ENCODE assay signal across 9 cellular contexts in the genomic region with DNA sequence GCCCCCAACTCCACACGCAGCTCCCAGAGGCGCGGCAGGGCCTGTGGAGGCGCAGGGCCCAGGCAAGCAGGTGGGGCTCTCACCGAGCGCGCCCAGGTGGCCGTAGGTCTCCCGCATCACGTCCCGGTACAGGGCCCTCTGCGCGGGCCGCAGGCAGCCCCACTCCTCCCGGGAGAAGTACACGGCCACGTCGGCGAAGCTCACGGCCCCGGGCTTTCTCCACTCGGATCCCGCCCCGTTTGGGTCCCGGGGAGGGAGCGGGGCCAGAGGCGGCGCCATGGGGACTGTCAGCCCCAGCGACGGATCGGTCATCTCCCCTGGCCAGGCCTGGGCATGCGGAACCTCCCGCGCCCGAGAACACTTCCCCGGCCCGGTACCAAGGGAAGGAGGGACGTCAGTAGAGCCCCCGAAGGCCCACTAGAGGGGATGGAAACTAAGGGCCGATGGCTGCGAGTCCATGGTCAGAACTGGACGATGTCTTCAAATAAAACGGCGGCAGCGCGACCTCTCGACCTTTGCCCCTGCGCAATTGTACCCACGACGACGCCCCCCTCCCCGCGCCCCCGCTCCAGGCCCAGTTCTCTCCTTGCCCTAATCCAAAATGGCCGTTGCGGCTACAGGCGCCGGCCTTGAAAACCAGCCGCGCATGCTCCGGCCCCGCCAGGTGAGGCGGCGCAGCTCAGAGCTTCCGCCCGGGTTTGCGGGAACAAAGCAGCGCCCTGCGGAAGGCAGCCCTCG. TPM values are rescaled to one million over a fixed set of nuclear protein-coding genes. Genes with fewer than 3 reads are reported as not detected.
DNase-seq lines count a peak whose midpoint lies in the region; ATAC-seq and FAIRE-seq lines count a peak whose summit lies in the region.
"Had no signal": no experiment of that assay in that cellular context is flagged by ENCODE, and none has a peak within 500 bp of the region (broad histone marks: within the 10 kb centered on the region; RNA-seq: fewer than 3 reads in every experiment).

A gene (minus strand): TSS at position 491 of the 738 bp plus-strand sequence. CDS start 179 bp downstream, at position 312.

- peak within 1 kb of the TSS; percentile 83 for H4K8ac ChIP-seq in mesendoderm (ENCODE audit: low read depth, low read length)

- DNase-seq in HTR-8/SVneo (ENCODE audit: insufficient read length, low spot score) (peak; percentile 89), NOMO-1 treated with DMSO at 0.1 percent for 48 hours (lab: John Stamatoyannopoulos, UW; ENCODE audit: unreplicated experiment) (peak; percentile 71), mesendoderm (peak; percentile 94)
- DNase-seq in activated CD8-positive, alpha-beta memory T cell treated with anti-CD3 and anti-CD28 coated beads for 48 hours (ENCODE audit: low read depth in 2 of 3, low spot score in 2 of 3): peak; percentile 75 to 82 (median 79)
- DNase-seq in effector memory CD4-positive, alpha-beta T cell: peak; percentile 81 to 87 (median 85)
- peak; percentile 87 for DNase-seq in stimulated activated CD8-positive, alpha-beta memory T cell treated with anti-CD3 and anti-CD28 coated beads, Interleukin-12 subunit alpha, Interleukin-12 subunit beta, amount 100 ng/mL, for 4 hours (ENCODE audit: low read depth)

- peak within 1 kb of the TSS; percentile 83 to 97 (median 93) for H3K4me2 ChIP-seq in BLaER1 treated with 17β-estradiol and CSF1 and Interleukin-3, amounts not matched to agents 10 nM and 100 nM
- peak within 1 kb of the TSS; percentile 90 for H3K4me2 ChIP-seq in mesendoderm (ENCODE audit: low read length)

- H2BK15ac ChIP-seq in mesendoderm (replicated peaks; ENCODE audit: low read depth): no peak within 1 kb of the TSS

- H3K79me1 ChIP-seq in mesendoderm (ENCODE audit: low read length): peaks cover 2% of the 10 kb centered on the region

- H3K9ac ChIP-seq in BLaER1 treated with 17β-estradiol and CSF1 and Interleukin-3, amounts not matched to agents 10 nM and 100 nM: peak within 1 kb of the TSS; percentile 84 to 97 (median 92)
- H3K9ac ChIP-seq in mesendoderm (ENCODE audit: low read length): peak within 1 kb of the TSS; percentile 93

- peak within 1 kb of the TSS; percentile 88 to 97 (median 93) for H3K27ac ChIP-seq in BLaER1 treated with 17β-estradiol and CSF1 and Interleukin-3, amounts not matched to agents 10 nM and 100 nM
- peak within 1 kb of the TSS; percentile 94 for H3K27ac ChIP-seq in effector memory CD4-positive, alpha-beta T cell (ENCODE audit: insufficient read depth, low read length, poor library complexity, severe bottlenecking)
- peak within 1 kb of the TSS; percentile 85 for H3K27ac ChIP-seq in mesendoderm (ENCODE audit: low read depth, low read length)

- H2BK5ac ChIP-seq in mesendoderm (ENCODE audit: low read length): peak within 1 kb of the TSS; percentile 96

- no peaks in the 10 kb centered on the region for H3K27me3 ChIP-seq in BLaER1 treated with 17β-estradiol and CSF1 and Interleukin-3, amounts not matched to agents 10 nM and 100 nM
- H3K27me3 ChIP-seq in effector memory CD4-positive, alpha-beta T cell (replicated peaks; ENCODE audit: control insufficient read depth, insufficient read depth, low read length, poor library complexity, severe bottlenecking): no peaks in the 10 kb centered on the region
- H3K27me3 ChIP-seq in mesendoderm (ENCODE audit: insufficient read depth, low read length, poor library complexity): no peaks in the 10 kb centered on the region

- H3K4me1 ChIP-seq in BLaER1 treated with 17β-estradiol and CSF1 and Interleukin-3, amounts not matched to agents 10 nM and 100 nM: peaks cover 31 to 61% (median 53%) of the 10 kb centered on the region in 10 experiments
- peaks cover 22% of the 10 kb centered on the region for H3K4me1 ChIP-seq in effector memory CD4-positive, alpha-beta T cell (ENCODE audit: control insufficient read depth, insufficient read depth, low read length, poor library complexity, severe bottlenecking)
- H3K4me1 ChIP-seq in mesendoderm (ENCODE audit: control insufficient read depth, low read depth, low read length): no peaks in the 10 kb centered on the region

- peak within 1 kb of the TSS; percentile 65 to 89 (median 75) for H3K4me3 ChIP-seq in BLaER1 treated with 17β-estradiol and CSF1 and Interleukin-3, amounts not matched to agents 10 nM and 100 nM
- H3K4me3 ChIP-seq in effector memory CD4-positive, alpha-beta T cell (ENCODE audit: insufficient read depth, low read depth, low read length, poor library complexity, severe bottlenecking): peak within 1 kb of the TSS; percentile 70
- peak within 1 kb of the TSS; percentile 72 for H3K4me3 ChIP-seq in mesendoderm (ENCODE audit: low read length)

- peak within 1 kb of the TSS; percentile 89 for H3K23ac ChIP-seq in mesendoderm (ENCODE audit: low read length)

- peak within 1 kb of the TSS; percentile 98 for H3K4ac ChIP-seq in mesendoderm (ENCODE audit: low read depth, low read length)

- ATAC-seq in GM19351 (IDR thresholded peaks at IDR 0.05; ENCODE audit: unreplicated experiment): peak; percentile 54

- H3K18ac ChIP-seq in mesendoderm (ENCODE audit: low read length): peak within 1 kb of the TSS; percentile 93

- H3K36me3 ChIP-seq in BLaER1 treated with 17β-estradiol and CSF1 and Interleukin-3, amounts not matched to agents 10 nM and 100 nM: peaks cover 20 to 34% (median 27%) of the 10 kb centered on the region in 11 experiments
- peaks cover 8% of the 10 kb centered on the region for H3K36me3 ChIP-seq in effector memory CD4-positive, alpha-beta T cell (ENCODE audit: control insufficient read depth, insufficient read depth, low read length)
- H3K36me3 ChIP-seq in mesendoderm (ENCODE audit: control insufficient read depth, insufficient read depth, low read length): no peaks in the 10 kb centered on the region

- no peak for FAIRE-seq in HTR-8/SVneo (lab: Jason Lieb, UNC)
- FAIRE-seq: TTC549 had no signal

- H3K9me3 ChIP-seq in BLaER1 treated with 17β-estradiol and CSF1 and Interleukin-3, amounts not matched to agents 10 nM and 100 nM (replicated peaks in 1 of 11): no peaks in the 10 kb centered on the region
- H3K9me3 ChIP-seq in effector memory CD4-positive, alpha-beta T cell (ENCODE audit: control insufficient read depth, low read length): no peaks in the 10 kb centered on the region

- no peaks in the 10 kb centered on the region for H4K20me1 ChIP-seq in BLaER1 treated with 17β-estradiol and CSF1 and Interleukin-3, amounts not matched to agents 10 nM and 100 nM

- peak within 1 kb of the TSS; percentile 99 for H3K56ac ChIP-seq in mesendoderm (ENCODE audit: low read length)

- peak within 1 kb of the TSS; percentile 75 for H2BK120ac ChIP-seq in mesendoderm (ENCODE audit: low read depth, low read length)

- no peaks in the 10 kb centered on the region for H3K79me2 ChIP-seq in mesendoderm (ENCODE audit: control insufficient read depth, insufficient read depth, low read length)

- peak within 1 kb of the TSS; percentile 83 for H2AK5ac ChIP-seq in mesendoderm (ENCODE audit: low read length)

- H4K5ac ChIP-seq in mesendoderm (ENCODE audit: low read length): peak within 1 kb of the TSS; percentile 93

- WGBS in mesendoderm (ENCODE audit: extremely low coverage, insufficient coverage, low lambda C conversion rate): no CpG with 5 or more reads among the region's 70 CpGs

RNA-seq across cellular contexts. Expression of the gene that starts here (rescaled TPM):
- 5.4 TPM for polyA plus RNA-seq in mesendoderm (2013, experiment 1 of 2)
- 5.2 TPM for polyA plus RNA-seq in mesendoderm (2013, experiment 2 of 2)

Comparison
In these comparisons a context has a peak if more than half of its experiments do, and no peak if none do; other contexts are left out.
1. Peak in every context shown above with its lines: DNase-seq, ATAC-seq, H3K4me3 ChIP-seq and H3K27ac ChIP-seq.